Comparison of ENCODE assay signal across 20 cellular contexts in the genomic region with DNA sequence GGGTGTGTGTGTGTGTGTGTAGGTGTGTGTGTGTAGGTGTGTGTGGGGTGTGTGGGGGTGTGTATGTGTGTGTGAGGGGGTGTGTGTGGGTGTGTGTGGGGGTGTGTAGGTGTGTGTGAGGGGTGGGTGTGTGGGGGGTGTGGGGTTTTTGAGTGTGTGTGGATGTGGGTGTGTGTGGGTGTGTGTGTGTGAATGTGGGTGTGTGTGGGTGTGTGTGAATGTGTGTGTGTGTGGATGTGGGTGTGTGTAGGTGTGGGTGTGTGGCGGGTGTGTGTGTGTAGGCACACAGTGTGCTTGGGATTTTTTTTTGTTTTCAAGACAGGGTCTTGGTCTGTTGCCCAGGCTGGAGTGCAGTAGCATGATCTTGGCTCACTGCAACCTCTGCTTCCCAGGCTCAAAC. TPM values are rescaled to one million over a fixed set of nuclear protein-coding genes. Genes with fewer than 3 reads are reported as not detected.
A peak's percentile ranks its signal among the peaks of the same experiment; 100 is the strongest.
DNase-seq lines count a peak whose midpoint lies in the region; ATAC-seq, FAIRE-seq and TF ChIP-seq lines count a peak whose summit lies in the region.
"Had no signal": no experiment of that assay in that cellular context is flagged by ENCODE, and none has a peak within 500 bp of the region (broad histone marks: within the 10 kb centered on the region; RNA-seq: fewer than 3 reads in every experiment).

No MANE protein-coding gene starts in this region.

- H3K9me1 ChIP-seq in endothelial cell of umbilical vein (replicated peaks; ENCODE audit: control insufficient read depth, extremely low read depth, insufficient read depth, low read length), result no peaks in the 10 kb centered on the region

- H3K27me3 Mint-ChIP-seq in nephron (ENCODE audit: low read depth), result no peaks in the 10 kb centered on the region
- H3K27me3 Mint-ChIP-seq in natural killer cell treated with Interleukin-12 subunit alpha and Interleukin-12 subunit beta and Interleukin-15 and Interleukin-18, amount 100 ng/mL, for 72 hours, result peaks cover 4 to 22% of the 10 kb centered on the region in 2 donors

- H3K27ac ChIP-seq in HEK293 (ENCODE audit: extremely low read depth, low read depth, low read length) (no peak overlapping the region), PC-3 (ENCODE audit: low read length) (peak overlapping the region; percentile 93; the same call in 1 of the 2 replicates), endothelial cell of umbilical vein (ENCODE audit: insufficient read depth, low read depth, low read length) (no peak overlapping the region)
- H3K27ac ChIP-seq: BLaER1 treated with 17β-estradiol and CSF1 and Interleukin-3, amounts not matched to agents 10 nM and 100 nM; HL-60 had no signal

- ATAC-seq in PC-3 (no peak), GM21381 (IDR thresholded peaks at IDR 0.05; ENCODE audit: unreplicated experiment) (no peak)
- ATAC-seq in natural killer cell treated with Interleukin-12 subunit alpha and Interleukin-12 subunit beta and Interleukin-15 and Interleukin-18, amount 100 ng/mL, for 72 hours, result no peak
- ATAC-seq: CD8-positive, alpha-beta T cell; GM12878; GM23338 had no signal

- H3K27ac Mint-ChIP-seq in nephron, result peak overlapping the region in 2 of 3 experiments; percentile 73 to 89
- H3K27ac Mint-ChIP-seq in natural killer cell treated with Interleukin-12 subunit alpha and Interleukin-12 subunit beta and Interleukin-15 and Interleukin-18, amount 100 ng/mL, for 72 hours, result no peak overlapping the region
- H3K27ac Mint-ChIP-seq: B cell; CD8-positive, alpha-beta T cell; GM23338; HFFc6; IgD-negative memory B cell had no signal

- DNase-seq in PC-3, result no peak
- no peak for DNase-seq in endothelial cell of umbilical vein (ENCODE audit: low read depth, low spot score)
- DNase-seq in AG08395 (ENCODE audit: low spot score), result no peak
- DNase-seq in natural killer cell treated with Interleukin-12 subunit alpha and Interleukin-12 subunit beta and Interleukin-15 and Interleukin-18, amount 100 ng/mL, for 72 hours (ENCODE audit: low spot score), result no peak
- DNase-seq in stimulated activated CD4-positive, alpha-beta T cell treated with anti-CD3 and anti-CD28 coated beads, Interleukin-4, amount 100 ng/mL, for 4 hours, result no peak
- DNase-seq: 8988T; Calu3; CD8-positive, alpha-beta T cell; HCEC 1CT; HFFc6 had no signal

- dilution Hi-C loops in endothelial cell of umbilical vein (cut with MboI; ENCODE audit: extremely low pct_ligation_motif_present, low sequenced_read_pairs), result no loop called here

- intact Hi-C loops in PC-3 (cut with micrococcal nuclease), result no loop called here
- intact Hi-C loops in endothelial cell of umbilical vein (cut with micrococcal nuclease), result loop anchor here (2.0 kb wide), 1 partner anchor 38 kb away; a partner anchor contains a TSS

- BruUV-seq in PC-3 (replicated peaks; lab: Mats Ljungman, UMichigan) (no TSS peak), endothelial cell of umbilical vein (replicated peaks; lab: Mats Ljungman, UMichigan) (no TSS peak)

- H2AFZ ChIP-seq in PC-3 (ENCODE audit: low read length), result no peak overlapping the region
- H2AFZ ChIP-seq in endothelial cell of umbilical vein (ENCODE audit: low read depth, low read length), result no peak overlapping the region
- H2AFZ ChIP-seq: GM23338 had no signal

- H3F3A ChIP-seq in PC-3 (ENCODE audit: low read length, unreplicated experiment), result peaks cover 11% of the 10 kb centered on the region

- H3K27me3 ChIP-seq in PC-3 (ENCODE audit: low read length), result no peaks in the 10 kb centered on the region
- H3K27me3 ChIP-seq in endothelial cell of umbilical vein (ENCODE audit: control insufficient read depth in 2 of 2, insufficient read depth in 2 of 2, low read length in 2 of 2), result no peaks in the 10 kb centered on the region
- H3K27me3 ChIP-seq: BLaER1 treated with 17β-estradiol and CSF1 and Interleukin-3, amounts not matched to agents 10 nM and 100 nM had no signal

- H3K79me2 ChIP-seq in PC-3 (ENCODE audit: low read length) (no peaks in the 10 kb centered on the region), endothelial cell of umbilical vein (ENCODE audit: control insufficient read depth, insufficient read depth, low read length) (no peaks in the 10 kb centered on the region)

- TF ChIP-seq POLR2A in endothelial cell of umbilical vein (IDR thresholded peaks at IDR 0.05; ENCODE audit: low read depth, low read length), result no peak

- CTCF ChIA-PET in HEK293 (lab: Yijun Ruan, JAX) (interaction anchor here (0.6 kb wide), 1 partner anchor 348 kb away, joined by 3 read pairs; no protein-coding TSS in a partner anchor), PC-3 (lab: Charles Lee) (no interaction called here), endothelial cell of umbilical vein (lab: Charles Lee) (no interaction called here)

- peaks cover 44% of the 10 kb centered on the region for H3K4me1 Mint-ChIP-seq in nephron
- no peaks in the 10 kb centered on the region for H3K4me1 Mint-ChIP-seq in natural killer cell treated with Interleukin-12 subunit alpha and Interleukin-12 subunit beta and Interleukin-15 and Interleukin-18, amount 100 ng/mL, for 72 hours (ENCODE audit: low read depth in 2 of 2)
- H3K4me1 Mint-ChIP-seq: B cell, IgD-negative memory B cell had no signal

- no peak overlapping the region for H3K4me3 ChIP-seq in HEK293 (ENCODE audit: low read depth, low read length)
- no peak overlapping the region for H3K4me3 ChIP-seq in PC-3 (ENCODE audit: low read length)
- no peak overlapping the region for H3K4me3 ChIP-seq in endothelial cell of umbilical vein (replicated peaks in 1 of 3; ENCODE audit: insufficient read depth in 1 of 3, low read depth in 1 of 3, low read length in 3 of 3)
- H3K4me3 ChIP-seq: BLaER1 treated with 17β-estradiol and CSF1 and Interleukin-3, amounts not matched to agents 10 nM and 100 nM; GM12878; GM23338 had no signal

- H3K36me3 Mint-ChIP-seq in nephron (ENCODE audit: low read depth), result no peaks in the 10 kb centered on the region
- no peaks in the 10 kb centered on the region for H3K36me3 Mint-ChIP-seq in natural killer cell treated with Interleukin-12 subunit alpha and Interleukin-12 subunit beta and Interleukin-15 and Interleukin-18, amount 100 ng/mL, for 72 hours
- H3K36me3 Mint-ChIP-seq: CD8-positive, alpha-beta T cell had no signal

- peaks cover 10% of the 10 kb centered on the region for H3K4me1 ChIP-seq in HEK293 (ENCODE audit: control insufficient read depth, insufficient read depth, low read length)
- H3K4me1 ChIP-seq in PC-3 (ENCODE audit: insufficient read depth, low read length), result peaks cover 41% of the 10 kb centered on the region
- peaks cover 12% of the 10 kb centered on the region for H3K4me1 ChIP-seq in endothelial cell of umbilical vein (ENCODE audit: control insufficient read depth, extremely low read depth, insufficient read depth, low read length)

- H3K9me3 Mint-ChIP-seq in nephron, result no peaks in the 10 kb centered on the region
- H3K9me3 Mint-ChIP-seq in natural killer cell treated with Interleukin-12 subunit alpha and Interleukin-12 subunit beta and Interleukin-15 and Interleukin-18, amount 100 ng/mL, for 72 hours, result no peaks in the 10 kb centered on the region
- H3K9me3 Mint-ChIP-seq: CD8-positive, alpha-beta T cell; GM23338; HFFc6 had no signal

- no peak overlapping the region for H3K4me3 Mint-ChIP-seq in nephron
- H3K4me3 Mint-ChIP-seq in natural killer cell treated with Interleukin-12 subunit alpha and Interleukin-12 subunit beta and Interleukin-15 and Interleukin-18, amount 100 ng/mL, for 72 hours, result no peak overlapping the region
- H3K4me3 Mint-ChIP-seq: B cell; CD8-positive, alpha-beta T cell; GM23338; HFFc6; IgD-negative memory B cell had no signal

- H4K20me1 ChIP-seq in PC-3 (ENCODE audit: low read length), result no peaks in the 10 kb centered on the region
- H4K20me1 ChIP-seq in endothelial cell of umbilical vein (replicated peaks; ENCODE audit: control insufficient read depth, extremely low read depth, insufficient read depth, low read length), result no peaks in the 10 kb centered on the region
- H4K20me1 ChIP-seq: BLaER1 treated with 17β-estradiol and CSF1 and Interleukin-3, amounts not matched to agents 10 nM and 100 nM had no signal

- no peaks in the 10 kb centered on the region for H3K36me3 ChIP-seq in HEK293 (ENCODE audit: control insufficient read depth in 2 of 2, insufficient read depth in 1 of 2, low read length in 2 of 2)
- H3K36me3 ChIP-seq in PC-3 (ENCODE audit: low read depth, low read length), result no peaks in the 10 kb centered on the region
- no peaks in the 10 kb centered on the region for H3K36me3 ChIP-seq in endothelial cell of umbilical vein (ENCODE audit: control insufficient read depth in 2 of 2, extremely low read depth in 1 of 2, insufficient read depth in 2 of 2, low read length in 2 of 2)
- H3K36me3 ChIP-seq: BLaER1 treated with 17β-estradiol and CSF1 and Interleukin-3, amounts not matched to agents 10 nM and 100 nM had no signal

- FAIRE-seq in endothelial cell of umbilical vein (lab: Jason Lieb, UNC), result peak; percentile 8
- FAIRE-seq: GM12878, H54 had no signal

- TF ChIP-seq CTCF in HEK293 (tag by site-specific recombination; IDR thresholded peaks at IDR 0.05), result no peak
- TF ChIP-seq CTCF in PC-3 (conservative IDR thresholded peaks at IDR 0.05; ENCODE audit: low read depth, low read length), result no peak
- no peak for TF ChIP-seq CTCF in endothelial cell of umbilical vein (IDR thresholded peaks at IDR 0.05; ENCODE audit: extremely low read depth in 1 of 2, insufficient read depth in 1 of 2, low read depth in 1 of 2, low read length in 2 of 2)
- no peak for TF ChIP-seq CTCF in nephron (IDR thresholded peaks at IDR 0.05; ENCODE audit: unreplicated experiment in 3 of 3)

- no peaks in the 10 kb centered on the region for H3K9me3 ChIP-seq in HEK293 (ENCODE audit: control insufficient read depth, insufficient read depth, low read depth, low read length)
- H3K9me3 ChIP-seq in PC-3 (ENCODE audit: low read length), result no peaks in the 10 kb centered on the region
- no peaks in the 10 kb centered on the region for H3K9me3 ChIP-seq in endothelial cell of umbilical vein (replicated peaks; ENCODE audit: control insufficient read depth, insufficient read depth, low read length)
- H3K9me3 ChIP-seq: BLaER1 treated with 17β-estradiol and CSF1 and Interleukin-3, amounts not matched to agents 10 nM and 100 nM had no signal

- no peaks in the 10 kb centered on the region for H3K9me2 ChIP-seq in PC-3 (replicated peaks; ENCODE audit: low read length)

- no peak overlapping the region for H3K4me2 ChIP-seq in PC-3 (ENCODE audit: low read length)
- H3K4me2 ChIP-seq in endothelial cell of umbilical vein (ENCODE audit: insufficient read depth, low read length), result no peak overlapping the region
- H3K4me2 ChIP-seq: BLaER1 treated with 17β-estradiol and CSF1 and Interleukin-3, amounts not matched to agents 10 nM and 100 nM had no signal

- POLR2A ChIA-PET in HEK293 (lab: Yijun Ruan, JAX), result no interaction called here
- POLR2A ChIA-PET in PC-3 (lab: Charles Lee; ENCODE audit: unreplicated experiment), result no interaction called here
- POLR2A ChIA-PET in endothelial cell of umbilical vein (lab: Charles Lee), result no interaction called here

- H3K9ac ChIP-seq in PC-3 (ENCODE audit: low read length) (no peak overlapping the region), endothelial cell of umbilical vein (replicated peaks; ENCODE audit: extremely low read depth, insufficient read depth, low read length) (no peak overlapping the region)
- H3K9ac ChIP-seq: BLaER1 treated with 17β-estradiol and CSF1 and Interleukin-3, amounts not matched to agents 10 nM and 100 nM had no signal

RNA-seq across cellular contexts. Expression of a gene that starts 36.8 kb away (rescaled TPM):
- 14.3 and 16.1 TPM in 2 replicates for total RNA-seq in PC-3 (2014; rRNA removed)
- 21.8 and 22.1 TPM in 2 replicates for total RNA-seq in endothelial cell of umbilical vein
- polyA plus RNA-seq in endothelial cell of umbilical vein, result 5.9 and 9.9 TPM in 2 replicates
- 8.0 and 9.4 TPM in 2 replicates for polyA plus RNA-seq in endothelial cell of umbilical vein (2011; cell fraction: cytosol; rRNA removed)
- polyA plus RNA-seq in endothelial cell of umbilical vein (2011; cell fraction: nucleus; rRNA removed), result 19.5 and 25.5 TPM in 2 replicates
- polyA plus RNA-seq in endothelial cell of umbilical vein (2012), result 14.2 and 16.3 TPM in 2 replicates
- 8.4 TPM in 2 replicates for polyA minus RNA-seq in endothelial cell of umbilical vein
- polyA minus RNA-seq in endothelial cell of umbilical vein (2011; cell fraction: cytosol; rRNA and poly(A)+ RNA removed), result 10.0 TPM
- polyA minus RNA-seq in endothelial cell of umbilical vein (2011; cell fraction: nucleus; rRNA and poly(A)+ RNA removed), result 34.3 and 37.1 TPM in 2 replicates
- 10 to 100 TPM in 1 of 2 donors, 1 to 10 TPM in 1; 8.1 to 10.3 TPM for total RNA-seq in natural killer cell treated with Interleukin-12 subunit alpha and Interleukin-12 subunit beta and Interleukin-15 and Interleukin-18, amount 100 ng/mL, for 72 hours

Comparison
In these comparisons a context has a peak if more than half of its experiments do, and no peak if none do; other contexts are left out.
1. H3K27ac Mint-ChIP-seq: peak in nephron (2 of 3); none in natural killer cell treated with Interleukin-12 subunit alpha and Interleukin-12 subunit beta and Interleukin-15 and Interleukin-18, amount 100 ng/mL, for 72 hours (0 of 2).